In the genomic region with DNA sequence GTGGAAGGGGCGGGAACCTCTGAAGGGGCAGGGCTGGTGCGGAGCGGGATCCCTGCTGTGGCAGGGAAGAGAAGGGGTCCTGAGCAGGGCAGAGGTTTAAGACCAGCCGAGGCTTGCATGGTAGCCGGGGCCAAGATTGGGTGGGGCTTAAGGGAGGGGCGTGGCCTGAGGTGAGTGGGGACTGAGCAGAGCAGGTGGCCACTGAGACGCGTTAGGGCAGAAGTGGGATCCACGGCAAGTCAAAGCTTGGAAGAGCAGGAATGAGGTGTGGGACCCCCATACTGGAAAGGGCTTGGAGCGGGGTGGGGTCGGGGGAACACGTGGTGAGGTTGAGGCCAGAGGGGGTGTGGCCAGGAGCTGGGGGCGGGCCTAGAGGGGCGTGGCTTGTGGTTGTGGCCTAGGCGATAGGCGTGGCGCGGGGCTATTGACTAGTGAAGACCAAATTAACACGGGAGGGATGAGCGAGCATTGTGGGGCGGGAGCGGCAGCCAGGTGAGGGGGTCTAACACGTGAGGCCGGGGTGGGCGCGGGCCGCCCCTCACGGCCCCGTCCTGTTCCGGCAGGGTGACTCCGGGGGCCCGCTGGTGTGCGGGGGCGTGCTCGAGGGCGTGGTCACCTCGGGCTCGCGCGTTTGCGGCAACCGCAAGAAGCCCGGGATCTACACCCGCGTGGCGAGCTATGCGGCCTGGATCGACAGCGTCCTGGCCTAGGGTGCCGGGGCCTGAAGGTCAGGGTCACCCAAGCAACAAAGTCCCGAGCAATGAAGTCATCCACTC, we compare ENCODE assay signal across 2 cellular contexts.
TF ChIP-seq lines count a peak whose summit lies in the region.

No MANE protein-coding gene starts in this region.

TF ChIP-seq in HEK293T, 16 proteins besides CTCF, POLR2A, EP300 and RAD21:
- no peak for TF ChIP-seq FOXK2 (IDR thresholded peaks at IDR 0.05)

TF ChIP-seq in HepG2, 621 proteins besides CTCF, POLR2A, EP300 and RAD21:
- TF ChIP-seq SP4 (CRISPR knock-in tag; IDR thresholded peaks at IDR 0.05) (peak; percentile 59; the same call in 1 of the 2 replicates), ATF1 (CRISPR knock-in tag; IDR thresholded peaks at IDR 0.05) (no peak), AGO2 (optimal IDR thresholded peaks at IDR 0.05; ENCODE audit: low read depth, low read length) (peak; percentile 59), ZBTB38 (CRISPR knock-in tag; IDR thresholded peaks at IDR 0.05) (0 out of 2 replicates have a peak, but pooled peaks have one; percentile 46), HOXA3 (CRISPR knock-in tag; IDR thresholded peaks at IDR 0.05) (peak; percentile 37; the same call in 1 of the 2 replicates), PAX8 (CRISPR knock-in tag; IDR thresholded peaks at IDR 0.05; ENCODE audit: borderline replicate concordance) (no peak), RFXAP (CRISPR knock-in tag; IDR thresholded peaks at IDR 0.05; ENCODE audit: borderline replicate concordance) (no peak), MAZ (IDR thresholded peaks at IDR 0.05; ENCODE audit: borderline replicate concordance, low read depth, low read length) (0 out of 2 replicates have a peak, but pooled peaks have one; percentile 4), MAZ (CRISPR knock-in tag; IDR thresholded peaks at IDR 0.05; ENCODE audit: low read depth) (no peak), MIER2 (CRISPR knock-in tag; IDR thresholded peaks at IDR 0.05) (no peak)
